In the genomic region with DNA sequence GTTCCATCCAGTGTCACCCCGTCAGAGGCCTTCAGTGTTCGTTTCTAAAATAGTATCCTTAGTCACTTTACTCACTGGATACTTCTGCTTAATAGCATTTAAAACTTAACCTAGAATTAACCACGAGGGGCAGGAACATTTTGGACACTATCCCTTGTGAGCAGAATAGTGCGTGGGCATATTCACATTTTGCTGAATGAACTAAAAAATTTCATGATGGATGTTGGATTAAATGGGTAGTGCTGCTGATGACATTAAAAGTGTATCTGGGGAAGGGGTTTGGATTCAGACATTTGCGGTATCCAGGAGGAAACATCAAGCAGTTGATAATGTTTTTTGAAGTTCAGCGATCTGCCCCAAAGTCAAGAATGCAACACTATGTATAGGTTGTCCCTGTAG, we compare ENCODE assay signal across 8 cellular contexts. TPM values are rescaled to one million over a fixed set of nuclear protein-coding genes. Genes with fewer than 3 reads are reported as not detected.
DNase-seq lines count a peak whose midpoint lies in the region; ATAC-seq and TF ChIP-seq lines count a peak whose summit lies in the region.

No MANE protein-coding gene starts in this region.

- no peak for DNase-seq in HAP-1 (ENCODE audit: low spot score in 2 of 2)
- no peak for DNase-seq in glutamatergic neuron
- no peak for DNase-seq in spleen
- DNase-seq in GM10248 (ENCODE audit: extremely low spot score) = no peak
- DNase-seq in SIG-M5 treated with dmso at 0.1 percent for 504 hours (lab: John Stamatoyannopoulos, UW; ENCODE audit: unreplicated experiment) = no peak
- DNase-seq in superior temporal gyrus (ENCODE audit: extremely low spot score) = no peak

- H3K4me1 ChIP-seq in HAP-1 = peaks cover 4% of the 10 kb centered on the region
- peaks cover 11 to 50% (median 36%) of the 10 kb centered on the region in 6 donors for H3K4me1 ChIP-seq in spleen

- ATAC-seq in HG03045 (IDR thresholded peaks at IDR 0.05; ENCODE audit: unreplicated experiment) = no peak

- H3K9me3 Mint-ChIP-seq in glutamatergic neuron (ENCODE audit: unreplicated experiment) = peaks cover 25% of the 10 kb centered on the region

- CTCF ChIA-PET in GM10248 (lab: Yijun Ruan, JAX) = interaction anchor here (0.7 to 1.1 kb wide), 2 partner anchors 35 to 108 kb away, joined by 3 to 4 read pairs; no protein-coding TSS in a partner anchor

- H3K36me3 ChIP-seq in HAP-1 (replicated peaks) (peaks cover 42% of the 10 kb centered on the region), spleen (peaks cover 0 to 57% (median 31%) of the 10 kb centered on the region in 6 donors)

- peaks cover 24% of the 10 kb centered on the region for H3K4me1 Mint-ChIP-seq in glutamatergic neuron (ENCODE audit: low read depth, unreplicated experiment)

- H3K36me3 Mint-ChIP-seq in glutamatergic neuron (ENCODE audit: unreplicated experiment) = no peaks in the 10 kb centered on the region

- intact Hi-C loops in spleen (cut with DNase I; ENCODE audit: low total_unique reads) = no loop called here

- POLR2A ChIA-PET in GM10248 (lab: Yijun Ruan, JAX) = interaction anchor here (1.0 kb wide), 1 partner anchor 17 kb away, joined by 3 read pairs; no protein-coding TSS in a partner anchor

- in situ Hi-C loops in HAP-1 (cut with MboI; ENCODE audit: low sequenced_read_pairs) = no loop called here

- H3K27ac Mint-ChIP-seq in glutamatergic neuron (ENCODE audit: unreplicated experiment) = peak overlapping the region; percentile 92

- H3K4me3 ChIP-seq in HAP-1 (peak overlapping the region; percentile 88), spleen (peak overlapping the region; percentile 84 to 98 (median 96))

- peak overlapping the region; percentile 91 for H3K27ac ChIP-seq in VCaP
- H3K27ac ChIP-seq in spleen = peak overlapping the region; percentile 94 to 97 (median 94)

- TF ChIP-seq CTCF in VCaP (conservative IDR thresholded peaks at IDR 0.05) = no peak
- TF ChIP-seq CTCF in glutamatergic neuron (IDR thresholded peaks at IDR 0.05; ENCODE audit: partially characterized antibody, unreplicated experiment) = no peak
- TF ChIP-seq CTCF in spleen (IDR thresholded peaks at IDR 0.05 in 8 of 11, conservative IDR thresholded peaks at IDR 0.05 in 3 of 11) = no peak
- no peak for TF ChIP-seq CTCF in GM10248 (IDR thresholded peaks at IDR 0.05; ENCODE audit: control extremely low read depth, extremely low read depth, low read depth, missing control alignments)

- H3K27me3 ChIP-seq in HAP-1 (ENCODE audit: low read depth) (no peaks in the 10 kb centered on the region), spleen (replicated peaks in 1 of 7) (no peaks in the 10 kb centered on the region)

- H3K27me3 Mint-ChIP-seq in glutamatergic neuron (ENCODE audit: unreplicated experiment) = peaks cover 14% of the 10 kb centered on the region

- no peaks in the 10 kb centered on the region for H3K9me3 ChIP-seq in HAP-1
- H3K9me3 ChIP-seq in spleen = no peaks in the 10 kb centered on the region

- WGBS in spleen, 5 donors = 19 to 26% (median 23%) methylated on average over 6 of the region's 6 CpGs

- peak overlapping the region; percentile 92 for H3K4me3 Mint-ChIP-seq in glutamatergic neuron (ENCODE audit: unreplicated experiment)

- no peak for TF ChIP-seq POLR2A in spleen (IDR thresholded peaks at IDR 0.05)

RNA-seq across cellular contexts. Expression of a gene that starts 0.8 kb away (rescaled TPM):
- total RNA-seq in glutamatergic neuron (ENCODE audit: unreplicated experiment) (35.3 TPM), spleen (10 to 100 TPM; 27.6 to 64.5 (median 45.4) TPM)
- polyA plus RNA-seq in spleen = 10 to 100 TPM; 31.4 to 37.3 (median 37.3) TPM

RNA-seq across cellular contexts. Expression of a gene that starts 53.1 kb away (rescaled TPM):
- total RNA-seq in glutamatergic neuron (ENCODE audit: unreplicated experiment) (356 TPM), spleen (100 to 1,000 TPM; 151 to 188 (median 159) TPM)
- polyA plus RNA-seq in spleen = 10 to 100 TPM; 44.9 to 67.0 (median 65.4) TPM
